In the genomic region with DNA sequence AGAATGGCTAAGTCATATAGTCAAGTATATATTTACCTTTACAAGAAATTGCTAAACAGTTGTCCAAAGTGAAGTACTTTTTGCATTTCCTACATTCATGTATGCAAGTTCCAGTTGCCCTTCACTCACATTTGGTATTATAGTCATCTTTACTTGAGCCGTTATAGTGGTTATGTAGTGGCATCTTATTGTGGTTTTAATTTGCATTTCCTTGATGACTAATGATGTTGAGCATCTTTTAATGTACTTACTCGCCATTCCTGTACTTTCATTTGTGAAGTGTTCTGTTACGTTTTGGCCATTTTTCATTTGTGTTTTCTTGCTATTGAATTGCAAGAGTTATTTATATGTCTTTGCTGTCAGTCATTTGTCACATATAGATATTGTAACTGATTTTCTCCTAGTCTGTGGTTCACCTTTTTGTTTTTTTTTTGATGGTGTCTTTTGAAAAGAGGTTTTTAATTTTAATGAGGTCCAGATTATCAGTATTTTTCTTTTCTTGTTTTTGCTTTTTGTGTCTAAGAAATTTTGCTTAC, we compare ENCODE assay signal across 1 cellular context.
TF ChIP-seq lines count a peak whose summit lies in the region.

No MANE protein-coding gene starts in this region.

TF ChIP-seq in IMR-90, 13 proteins besides CTCF, POLR2A, EP300 and RAD21:
- TF ChIP-seq MAZ (IDR thresholded peaks at IDR 0.05; ENCODE audit: borderline replicate concordance, low read depth, low read length): no peak
- no peak for TF ChIP-seq FOS (IDR thresholded peaks at IDR 0.05; ENCODE audit: low read depth, low read length)
- no peak for TF ChIP-seq RFX5 (IDR thresholded peaks at IDR 0.05; ENCODE audit: low read depth, low read length)
- TF ChIP-seq CHD1 (IDR thresholded peaks at IDR 0.05; ENCODE audit: low read depth, low read length): no peak
